36 cellular contexts compared by ENCODE assay signal in the genomic region with DNA sequence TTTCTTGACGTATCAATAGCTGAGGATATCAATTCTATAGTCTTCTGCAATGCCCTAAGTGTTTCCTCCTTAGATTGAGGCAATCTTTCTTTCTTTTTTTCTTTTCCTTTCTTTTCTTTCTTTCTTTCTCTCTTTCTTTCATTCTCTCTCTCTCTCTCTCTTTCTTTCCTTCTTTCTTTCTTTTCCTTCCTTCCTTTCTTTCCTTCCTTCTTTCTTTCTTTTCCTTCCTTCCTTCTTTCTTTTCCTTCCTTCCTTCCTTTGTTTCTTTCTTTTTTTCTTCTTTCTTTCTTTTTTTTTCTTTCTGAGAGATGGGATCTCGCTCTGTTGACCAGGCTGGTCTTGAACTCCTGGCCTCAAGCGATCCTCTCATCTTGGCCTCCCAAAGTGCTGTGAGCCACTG. TPM values are rescaled to one million over a fixed set of nuclear protein-coding genes. Genes with fewer than 3 reads are reported as not detected.
"Had no signal": no experiment of that assay in that cellular context is flagged by ENCODE, and none has a peak within 500 bp of the region (broad histone marks: within the 10 kb centered on the region; RNA-seq: fewer than 3 reads in every experiment).

No MANE protein-coding gene starts in this region.

- H3K9me3 ChIP-seq: ascending aorta had no signal

- H3K27ac ChIP-seq: ascending aorta, cardiac muscle cell, VCaP had no signal

- DNase-seq: activated CD4-positive, alpha-beta memory T cell treated with anti-CD3 and anti-CD28 coated beads, Interleukin-2, amount 10 ng/mL, durations not matched to agents 7 days and 5 days; activated CD4-positive, alpha-beta T cell treated with anti-CD3 and anti-CD28 coated beads for 1 hour; activated CD4-positive, alpha-beta T cell treated with anti-CD3 and anti-CD28 coated beads for 36 hours; activated CD4-positive, alpha-beta T cell treated with anti-CD3 and anti-CD28 coated beads for 48 hours; activated CD4-positive, alpha-beta T cell treated with anti-CD3 and anti-CD28 coated beads, Interleukin-2, amount 10 ng/mL, durations not matched to agents 7 days and 5 days; activated CD4-positive, alpha-beta T cell treated with anti-CD3 and anti-CD28 coated beads, Interleukin-2, amount 50 U/mL, for 48 hours; activated CD4-positive, CD25-positive, alpha-beta regulatory T cell; activated CD8-positive, alpha-beta memory T cell treated with anti-CD3 and anti-CD28 coated beads for 24 hours; activated CD8-positive, alpha-beta memory T cell treated with anti-CD3 and anti-CD28 coated beads, Interleukin-2, amount 10 ng/mL, durations not matched to agents 7 days and 5 days; activated CD8-positive, alpha-beta memory T cell treated with anti-CD3 and anti-CD28 coated beads, Interleukin-2, amount 50 U/mL, for 48 hours; activated CD8-positive, alpha-beta T cell treated with anti-CD3 and anti-CD28 coated beads, Interleukin-2, amount 10 ng/mL, durations not matched to agents 7 days and 5 days; activated effector memory CD4-positive, alpha-beta T cell treated with Interleukin-2 at 50 U/mL for 16 hours; activated gamma-delta T cell; activated naive CD4-positive, alpha-beta T cell treated with anti-CD3 and anti-CD28 coated beads, Interleukin-2, amount 10 ng/mL, durations not matched to agents 7 days and 5 days; activated naive CD4-positive, alpha-beta T cell treated with Interleukin-2 at 50 U/mL for 16 hours; activated naive CD8-positive, alpha-beta T cell treated with anti-CD3 and anti-CD28 coated beads, Interleukin-2, amount 10 ng/mL, durations not matched to agents 7 days and 5 days; activated naive CD8-positive, alpha-beta T cell treated with anti-CD3 and anti-CD28 coated beads, Interleukin-2, amount 50 U/mL, for 24 hours; activated T-cell treated with anti-CD3 and anti-CD28 coated beads, Interleukin-2, amount 50 U/mL, for 24 hours; activated T-cell treated with anti-CD3 and anti-CD28 coated beads, Interleukin-2, amount 50 U/mL, for 48 hours; amygdala; anterior cingulate cortex; caudate nucleus; cerebellar nuclear complex; T-helper 1 cell; T-helper 9 cell had no signal

- ATAC-seq: activated CD4-positive, alpha-beta T cell treated with anti-CD3 and anti-CD28 coated beads for 36 hours; activated CD4-positive, CD25-positive, alpha-beta regulatory T cell treated with anti-CD3 and anti-CD28 coated beads, Interleukin-2, amount 50 U/mL, for 24 hours; activated CD8-positive, alpha-beta memory T cell treated with anti-CD3 and anti-CD28 coated beads, Interleukin-2, amount 10 ng/mL, durations not matched to agents 7 days and 5 days; activated CD8-positive, alpha-beta T cell treated with anti-CD3 and anti-CD28 coated beads, Interleukin-2, amount 10 ng/mL, durations not matched to agents 7 days and 5 days; activated naive CD8-positive, alpha-beta T cell treated with anti-CD3 and anti-CD28 coated beads, Interleukin-2, amount 50 U/mL, for 24 hours had no signal

- H3K27ac Mint-ChIP-seq: activated CD4-positive, alpha-beta memory T cell treated with anti-CD3 and anti-CD28 coated beads, Interleukin-2, amount 10 ng/mL, durations not matched to agents 7 days and 5 days; activated CD4-positive, alpha-beta T cell treated with anti-CD3 and anti-CD28 coated beads for 36 hours; activated CD4-positive, alpha-beta T cell treated with anti-CD3 and anti-CD28 coated beads, Interleukin-2, amount 10 ng/mL, durations not matched to agents 7 days and 5 days; activated CD8-positive, alpha-beta memory T cell treated with anti-CD3 and anti-CD28 coated beads, Interleukin-2, amount 10 ng/mL, durations not matched to agents 7 days and 5 days; activated CD8-positive, alpha-beta T cell treated with anti-CD3 and anti-CD28 coated beads, Interleukin-2, amount 10 ng/mL, durations not matched to agents 7 days and 5 days; activated naive CD4-positive, alpha-beta T cell treated with anti-CD3 and anti-CD28 coated beads, Interleukin-2, amount 10 ng/mL, durations not matched to agents 7 days and 5 days; activated naive CD4-positive, alpha-beta T cell treated with anti-CD3 and anti-CD28 coated beads, Interleukin-2, amount 50 U/mL, for 24 hours; activated naive CD8-positive, alpha-beta T cell; activated naive CD8-positive, alpha-beta T cell treated with anti-CD3 and anti-CD28 coated beads, Interleukin-2, amount 10 ng/mL, durations not matched to agents 7 days and 5 days; activated naive CD8-positive, alpha-beta T cell treated with anti-CD3 and anti-CD28 coated beads, Interleukin-2, amount 50 U/mL, for 24 hours; activated T-cell treated with anti-CD3 and anti-CD28 coated beads, Interleukin-2, amount 50 U/mL, for 24 hours; activated T-helper 2 cell treated with anti-CD3 and anti-CD28 coated beads, Interferon-gamma antibody, Interleukin-2, Interleukin-4, amounts not matched to agents 10 μg/mL and 5 μg/mL and 100 μg/mL, durations not matched to agents 14 hours and 24 hours and 36 hours; brain; T-helper 1 cell treated with Interleukin-12 subunit alpha and Interleukin-12 subunit beta and Interleukin-4 antibody, amounts not matched to agents 30 μg/mL and 1 μg/mL, for 36 hours had no signal

- H3K4me1 Mint-ChIP-seq: activated CD4-positive, alpha-beta T cell treated with anti-CD3 and anti-CD28 coated beads for 36 hours; activated naive CD4-positive, alpha-beta T cell treated with anti-CD3 and anti-CD28 coated beads, Interleukin-2, amount 50 U/mL, for 24 hours; activated naive CD8-positive, alpha-beta T cell treated with anti-CD3 and anti-CD28 coated beads, Interleukin-2, amount 10 ng/mL, durations not matched to agents 7 days and 5 days; activated naive CD8-positive, alpha-beta T cell treated with anti-CD3 and anti-CD28 coated beads, Interleukin-2, amount 50 U/mL, for 24 hours; brain; central memory CD8-positive, alpha-beta T cell had no signal

- H3K9me3 Mint-ChIP-seq: activated CD4-positive, alpha-beta memory T cell treated with anti-CD3 and anti-CD28 coated beads, Interleukin-2, amount 10 ng/mL, durations not matched to agents 7 days and 5 days; activated CD4-positive, alpha-beta T cell treated with anti-CD3 and anti-CD28 coated beads, Interleukin-2, amount 10 ng/mL, durations not matched to agents 7 days and 5 days; activated naive CD4-positive, alpha-beta T cell treated with anti-CD3 and anti-CD28 coated beads, Interleukin-2, amount 10 ng/mL, durations not matched to agents 7 days and 5 days; activated naive CD4-positive, alpha-beta T cell treated with anti-CD3 and anti-CD28 coated beads, Interleukin-2, amount 50 U/mL, for 24 hours; activated naive CD8-positive, alpha-beta T cell treated with anti-CD3 and anti-CD28 coated beads, Interleukin-2, amount 10 ng/mL, durations not matched to agents 7 days and 5 days; activated naive CD8-positive, alpha-beta T cell treated with anti-CD3 and anti-CD28 coated beads, Interleukin-2, amount 50 U/mL, for 24 hours; activated T-cell treated with anti-CD3 and anti-CD28 coated beads, Interleukin-2, amount 50 U/mL, for 24 hours; activated T-helper 2 cell treated with anti-CD3 and anti-CD28 coated beads, Interferon-gamma antibody, Interleukin-2, Interleukin-4, amounts not matched to agents 10 μg/mL and 5 μg/mL and 100 μg/mL, durations not matched to agents 14 hours and 24 hours and 36 hours; central memory CD8-positive, alpha-beta T cell; T-helper 1 cell treated with Interleukin-12 subunit alpha and Interleukin-12 subunit beta and Interleukin-4 antibody, amounts not matched to agents 30 μg/mL and 1 μg/mL, for 36 hours had no signal

- H3K27me3 Mint-ChIP-seq: activated naive CD8-positive, alpha-beta T cell; activated naive CD8-positive, alpha-beta T cell treated with anti-CD3 and anti-CD28 coated beads, Interleukin-2, amount 50 U/mL, for 24 hours had no signal

- H3K4me1 ChIP-seq: ascending aorta had no signal

- H3K27me3 ChIP-seq: ascending aorta, cardiac muscle cell had no signal

- H3K4me3 Mint-ChIP-seq: activated CD4-positive, alpha-beta memory T cell treated with anti-CD3 and anti-CD28 coated beads, Interleukin-2, amount 10 ng/mL, durations not matched to agents 7 days and 5 days; activated CD4-positive, alpha-beta T cell treated with anti-CD3 and anti-CD28 coated beads for 36 hours; activated CD4-positive, alpha-beta T cell treated with anti-CD3 and anti-CD28 coated beads, Interleukin-2, amount 10 ng/mL, durations not matched to agents 7 days and 5 days; activated CD8-positive, alpha-beta memory T cell treated with anti-CD3 and anti-CD28 coated beads, Interleukin-2, amount 10 ng/mL, durations not matched to agents 7 days and 5 days; activated CD8-positive, alpha-beta T cell treated with anti-CD3 and anti-CD28 coated beads, Interleukin-2, amount 10 ng/mL, durations not matched to agents 7 days and 5 days; activated naive CD4-positive, alpha-beta T cell treated with anti-CD3 and anti-CD28 coated beads, Interleukin-2, amount 10 ng/mL, durations not matched to agents 7 days and 5 days; activated naive CD4-positive, alpha-beta T cell treated with anti-CD3 and anti-CD28 coated beads, Interleukin-2, amount 50 U/mL, for 24 hours; activated naive CD8-positive, alpha-beta T cell; activated naive CD8-positive, alpha-beta T cell treated with anti-CD3 and anti-CD28 coated beads, Interleukin-2, amount 10 ng/mL, durations not matched to agents 7 days and 5 days; activated naive CD8-positive, alpha-beta T cell treated with anti-CD3 and anti-CD28 coated beads, Interleukin-2, amount 50 U/mL, for 24 hours; activated T-cell treated with anti-CD3 and anti-CD28 coated beads, Interleukin-2, amount 50 U/mL, for 24 hours; brain; central memory CD8-positive, alpha-beta T cell; T-helper 1 cell treated with Interleukin-12 subunit alpha and Interleukin-12 subunit beta and Interleukin-4 antibody, amounts not matched to agents 30 μg/mL and 1 μg/mL, for 36 hours had no signal

- H3K4me3 ChIP-seq: ascending aorta, cardiac muscle cell had no signal

- H3K36me3 ChIP-seq: ascending aorta, cardiac muscle cell had no signal

- H3K36me3 Mint-ChIP-seq: activated CD8-positive, alpha-beta memory T cell treated with anti-CD3 and anti-CD28 coated beads, Interleukin-2, amount 10 ng/mL, durations not matched to agents 7 days and 5 days; activated naive CD4-positive, alpha-beta T cell treated with anti-CD3 and anti-CD28 coated beads, Interleukin-2, amount 10 ng/mL, durations not matched to agents 7 days and 5 days; activated naive CD4-positive, alpha-beta T cell treated with anti-CD3 and anti-CD28 coated beads, Interleukin-2, amount 50 U/mL, for 24 hours; activated naive CD8-positive, alpha-beta T cell; activated naive CD8-positive, alpha-beta T cell treated with anti-CD3 and anti-CD28 coated beads, Interleukin-2, amount 10 ng/mL, durations not matched to agents 7 days and 5 days; brain had no signal

RNA-seq across cellular contexts. Expression of a gene that starts 10.0 kb away (rescaled TPM):
- total RNA-seq: activated CD4-positive, alpha-beta memory T cell treated with anti-CD3 and anti-CD28 coated beads, Interleukin-2, amount 10 ng/mL, durations not matched to agents 7 days and 5 days; activated CD4-positive, alpha-beta T cell treated with anti-CD3 and anti-CD28 coated beads, Interleukin-2, amount 10 ng/mL, durations not matched to agents 7 days and 5 days; activated CD8-positive, alpha-beta memory T cell treated with anti-CD3 and anti-CD28 coated beads, Interleukin-2, amount 10 ng/mL, durations not matched to agents 7 days and 5 days; activated CD8-positive, alpha-beta T cell treated with anti-CD3 and anti-CD28 coated beads, Interleukin-2, amount 10 ng/mL, durations not matched to agents 7 days and 5 days; activated naive CD8-positive, alpha-beta T cell treated with anti-CD3 and anti-CD28 coated beads, Interleukin-2, amount 10 ng/mL, durations not matched to agents 7 days and 5 days; ascending aorta; T-helper 2 cell treated with Interferon-gamma antibody and Interleukin-4, amounts not matched to agents 100 ng/mL and 5 ng/mL, for 36 hours had no signal
